ENCODE assay signal across 8 cellular contexts in genomic region chr1:15627343-15627988, GRCh38. TPM values are rescaled to one million over a fixed set of nuclear protein-coding genes. Genes with fewer than 3 reads are reported as not detected.
DNase-seq lines count a peak whose midpoint lies in the region; ATAC-seq, FAIRE-seq and TF ChIP-seq lines count a peak whose summit lies in the region.

No MANE protein-coding gene starts in this region.

- ATAC-seq in GM21619 (IDR thresholded peaks at IDR 0.05; ENCODE audit: unreplicated experiment): peak; percentile 96

- FAIRE-seq in GM12891 (lab: Jason Lieb, UNC): peak; percentile 78

- H3K36me3 ChIP-seq in KMS-11 (ENCODE audit: insufficient read depth) (peaks cover 3% of the 10 kb centered on the region; the same call in 1 of the 2 replicates), right atrium auricular region (peaks cover 31% of the 10 kb centered on the region), Peyer's patch (peaks cover 0 to 44% (median 0%) of the 10 kb centered on the region in 3 donors)

- peaks cover 5% of the 10 kb centered on the region; the same call in 1 of the 2 replicates for H4K20me1 ChIP-seq in KMS-11 (ENCODE audit: insufficient read depth)

- H3K27me3 ChIP-seq in KMS-11 (ENCODE audit: insufficient read depth, low read depth): no peaks in the 10 kb centered on the region
- no peaks in the 10 kb centered on the region for H3K27me3 ChIP-seq in right atrium auricular region
- H3K27me3 ChIP-seq in Peyer's patch: no peaks in the 10 kb centered on the region

- peaks cover 81% of the 10 kb centered on the region for H3K79me2 ChIP-seq in KMS-11 (ENCODE audit: insufficient read depth, low read depth)

- TF ChIP-seq POLR2A in GM12891 (IDR thresholded peaks at IDR 0.05; ENCODE audit: low read depth, low read length) (no peak), Peyer's patch (IDR thresholded peaks at IDR 0.05) (no peak)

- H3K27ac ChIP-seq in KMS-11 (peak overlapping the region; percentile 37), right atrium auricular region (peak overlapping the region; percentile 22 to 26), Peyer's patch (no peak overlapping the region)

- DNase-seq in GM12891 (ENCODE audit: insufficient read length, low spot score): peak; percentile 23
- no peak for DNase-seq in right atrium auricular region (ENCODE audit: low spot score)
- DNase-seq in C1 segment of cervical spinal cord (lab: John Stamatoyannopoulos, UW): no peak
- DNase-seq in Peyer's patch: no peak
- DNase-seq in SW480 (ENCODE audit: low spot score): no peak
- DNase-seq in NCI-H187 (lab: John Stamatoyannopoulos, UW): no peak

- peak overlapping the region; percentile 53 for H3K4me2 ChIP-seq in KMS-11

- TF ChIP-seq CTCF in KMS-11 (conservative IDR thresholded peaks at IDR 0.05; ENCODE audit: low read depth, low read length) (no peak), right atrium auricular region (IDR thresholded peaks at IDR 0.05) (no peak), Peyer's patch (IDR thresholded peaks at IDR 0.05) (no peak)

- peaks cover 55% of the 10 kb centered on the region for H3K4me1 ChIP-seq in KMS-11 (ENCODE audit: low read depth, poor library complexity, severe bottlenecking)
- H3K4me1 ChIP-seq in right atrium auricular region: peaks cover 0 to 50% of the 10 kb centered on the region in 2 donors
- H3K4me1 ChIP-seq in Peyer's patch: peaks cover 0 to 26% (median 1%) of the 10 kb centered on the region in 4 donors

- H2AFZ ChIP-seq in KMS-11 (ENCODE audit: low read depth): no peak overlapping the region

- H3K9me3 ChIP-seq in right atrium auricular region (no peaks in the 10 kb centered on the region), Peyer's patch (no peaks in the 10 kb centered on the region)

- no peak overlapping the region for H3K9ac ChIP-seq in KMS-11

- H3K4me3 ChIP-seq in KMS-11 (IDR thresholded peaks at IDR 0.05; ENCODE audit: insufficient read depth, low read depth, low read length) (no peak overlapping the region), right atrium auricular region (no peak overlapping the region), Peyer's patch (no peak overlapping the region)

TF ChIP-seq in GM12891, 5 proteins besides CTCF, POLR2A, EP300 and RAD21:
- TF ChIP-seq SPI1 (IDR thresholded peaks at IDR 0.05; ENCODE audit: low read depth, low read length) (no peak), PAX5 (IDR thresholded peaks at IDR 0.05; ENCODE audit: insufficient read depth, low read length, severe bottlenecking) (no peak), POLR2AphosphoS5 (IDR thresholded peaks at IDR 0.05; ENCODE audit: low read depth, low read length) (no peak), TAF1 (IDR thresholded peaks at IDR 0.05; ENCODE audit: low read depth, low read length) (no peak), POU2F2 (IDR thresholded peaks at IDR 0.05; ENCODE audit: low read depth, low read length) (no peak)

RNA-seq across cellular contexts. Expression of gene DDI2, which starts 10.2 kb away (rescaled TPM):
- polyA plus RNA-seq in GM12891 (2012; ENCODE audit: low read depth, missing spikeins): 4.7 TPM
- total RNA-seq in right atrium auricular region (10 to 100 TPM; 16.5 to 24.7 TPM), Peyer's patch (10 to 100 TPM; 56.0 to 97.1 (median 68.5) TPM)

RNA-seq across cellular contexts. Expression of gene AGMAT, which starts 42.6 kb away (rescaled TPM):
- polyA plus RNA-seq in GM12891 (2012; ENCODE audit: low read depth, missing spikeins): 4.5 TPM
- not detected for total RNA-seq in right atrium auricular region
- 10 to 100 TPM; 15.7 to 45.4 (median 39.6) TPM for total RNA-seq in Peyer's patch

RNA-seq across cellular contexts. Expression of gene PLEKHM2, which starts 56.7 kb away (rescaled TPM):
- 27.3 TPM for polyA plus RNA-seq in GM12891 (2012; ENCODE audit: low read depth, missing spikeins)
- total RNA-seq in right atrium auricular region (10 to 100 TPM; 53.6 to 78.1 TPM), Peyer's patch (10 to 100 TPM; 20.0 to 63.5 (median 37.7) TPM)

Comparison
In these comparisons a context has a peak if more than half of its experiments do, and no peak if none do; other contexts are left out.
1. H3K27ac ChIP-seq: peak in KMS-11 (single experiment) and right atrium auricular region (2 of 2); none in Peyer's patch (0 of 4).
2. RNA of gene AGMAT, which starts 42.6 kb away (total RNA-seq): 15.7 to 45.4 TPM in Peyer's patch; not detected in right atrium auricular region; every median in the first group is over 10 times any median in the second.